ENCODE assay signal across 14 cellular contexts in the genomic region with DNA sequence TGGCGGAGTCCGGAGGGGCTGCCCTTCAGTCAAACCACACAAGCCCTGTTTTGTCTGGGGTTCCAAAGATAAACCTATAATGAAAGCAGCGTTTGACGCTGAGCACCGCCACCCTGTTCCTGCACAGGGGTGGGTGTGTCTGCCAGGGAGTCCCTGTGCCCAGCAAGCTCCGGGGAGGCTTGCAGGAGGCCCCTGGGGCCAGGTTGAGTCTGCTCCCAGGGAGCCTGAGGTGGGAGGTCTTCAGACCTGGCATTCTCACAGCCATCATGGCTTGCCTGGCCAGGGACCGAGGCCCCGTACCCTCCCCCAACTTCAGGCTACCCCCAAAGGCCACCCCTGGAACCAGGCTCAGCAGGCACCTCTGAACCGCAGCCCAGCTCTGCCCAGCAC.
DNase-seq lines count a peak whose midpoint lies in the region; ATAC-seq and TF ChIP-seq lines count a peak whose summit lies in the region.
"Had no signal": no experiment of that assay in that cellular context is flagged by ENCODE, and none has a peak within 500 bp of the region (broad histone marks: within the 10 kb centered on the region; RNA-seq: fewer than 3 reads in every experiment).

No MANE protein-coding gene starts in this region.

- no peak overlapping the region for H3K18ac ChIP-seq in IMR-90 (ENCODE audit: low read depth, low read length)

- H3K4ac ChIP-seq in IMR-90 (ENCODE audit: low read depth, low read length), result no peak overlapping the region

- TF ChIP-seq POLR2A in IMR-90 (IDR thresholded peaks at IDR 0.05; ENCODE audit: low read depth, low read length) (no peak), body of pancreas (IDR thresholded peaks at IDR 0.05) (no peak), right lobe of liver (IDR thresholded peaks at IDR 0.05) (no peak), prostate gland (IDR thresholded peaks at IDR 0.05) (no peak)

- H2BK120ac ChIP-seq in IMR-90 (ENCODE audit: low read depth, low read length), result no peak overlapping the region

- intact Hi-C loops in IMR-90 (cut with micrococcal nuclease) (no loop called here), body of pancreas (cut with DNase I) (no loop called here), right lobe of liver (cut with DNase I) (no loop called here), prostate gland (cut with DNase I) (no loop called here)

- H3K23ac ChIP-seq in IMR-90 (ENCODE audit: low read depth, low read length), result no peak overlapping the region

- CTCF ChIA-PET in IMR-90 (lab: Yijun Ruan, JAX), result no interaction called here

- no TSS peak for BruUV-seq in IMR-90 (replicated peaks; lab: Mats Ljungman, UMichigan)

- no peak for TF ChIP-seq RAD21 in IMR-90 (IDR thresholded peaks at IDR 0.05; ENCODE audit: low read length)

- H3K27ac ChIP-seq in IMR-90 (ENCODE audit: insufficient read depth, low read length) (no peak overlapping the region), body of pancreas (no peak overlapping the region), right lobe of liver (no peak overlapping the region), prostate gland (no peak overlapping the region)
- H3K27ac ChIP-seq: SK-N-MC had no signal

- in situ Hi-C loops in IMR-90 (cut with MboI; ENCODE audit: low sequenced_read_pairs), result no loop called here

- H2AK5ac ChIP-seq in IMR-90 (ENCODE audit: low read depth, low read length), result no peak overlapping the region

- H3K4me1 ChIP-seq in IMR-90 (ENCODE audit: control insufficient read depth, insufficient read depth, low read length) (no peaks in the 10 kb centered on the region), body of pancreas (peaks cover 8% of the 10 kb centered on the region), right lobe of liver (no peaks in the 10 kb centered on the region), prostate gland (replicated peaks) (no peaks in the 10 kb centered on the region)

- no CpG with 5 or more reads among the region's 9 CpGs for WGBS in IMR-90 (ENCODE audit: extremely low coverage in 2 of 2, insufficient read length in 1 of 2), 2 experiments
- 65 to 74% methylated on average over 8 to 9 of the region's 9 CpGs for WGBS in body of pancreas, 2 donors
- 44% methylated on average over 3 of the region's 9 CpGs for WGBS in right lobe of liver (ENCODE audit: insufficient coverage, low coverage, low lambda C conversion rate, missing lambda C conversion rate)
- 61% methylated on average over 9 of the region's 9 CpGs for WGBS in prostate gland

- no peak overlapping the region for H3K4me2 ChIP-seq in IMR-90 (ENCODE audit: low read depth, low read length)

- no peak overlapping the region for H2AK9ac ChIP-seq in IMR-90 (replicated peaks; ENCODE audit: low read depth, low read length, poor library complexity)

- H3K36me3 ChIP-seq in IMR-90 (ENCODE audit: control insufficient read depth, insufficient read depth, low read length) (no peaks in the 10 kb centered on the region), body of pancreas (replicated peaks in 1 of 2; ENCODE audit: insufficient read depth in 1 of 2, low read depth in 2 of 2) (no peaks in the 10 kb centered on the region), right lobe of liver (no peaks in the 10 kb centered on the region), prostate gland (no peaks in the 10 kb centered on the region)

- no peak overlapping the region for H2BK15ac ChIP-seq in IMR-90 (ENCODE audit: low read depth, low read length)

- TF ChIP-seq CTCF in IMR-90 (conservative IDR thresholded peaks at IDR 0.05; ENCODE audit: low read depth, low read length), result no peak
- no peak for TF ChIP-seq CTCF in body of pancreas (IDR thresholded peaks at IDR 0.05)
- no peak for TF ChIP-seq CTCF in right lobe of liver (IDR thresholded peaks at IDR 0.05)
- TF ChIP-seq CTCF in prostate gland (IDR thresholded peaks at IDR 0.05), result no peak

- no peaks in the 10 kb centered on the region for H3K79me1 ChIP-seq in IMR-90 (ENCODE audit: low read depth in 1 of 2, low read length in 2 of 2)

- no peak overlapping the region for H2BK5ac ChIP-seq in IMR-90 (ENCODE audit: low read depth, low read length, poor library complexity, severe bottlenecking)

- no peaks in the 10 kb centered on the region for H4K20me1 ChIP-seq in IMR-90 (ENCODE audit: insufficient read depth, low read length)

- H3K14ac ChIP-seq in IMR-90 (replicated peaks; ENCODE audit: low read depth, low read length), result no peak overlapping the region

- no peaks in the 10 kb centered on the region; the same call in 1 of the 2 replicates for H3K9me1 ChIP-seq in IMR-90 (ENCODE audit: insufficient read depth, low read length)

- H3K9me3 ChIP-seq in IMR-90 (ENCODE audit: control insufficient read depth, insufficient read depth, low read length), result no peaks in the 10 kb centered on the region; the same call in 1 of the 2 replicates
- no peaks in the 10 kb centered on the region for H3K9me3 ChIP-seq in body of pancreas
- H3K9me3 ChIP-seq in right lobe of liver, result no peaks in the 10 kb centered on the region
- H3K9me3 ChIP-seq in prostate gland, result no peaks in the 10 kb centered on the region

- ATAC-seq in IMR-90 (ENCODE audit: low read depth) (no peak), body of pancreas (no peak), right lobe of liver (no peak), HG03378 (IDR thresholded peaks at IDR 0.05; ENCODE audit: unreplicated experiment) (no peak), HG03175 (IDR thresholded peaks at IDR 0.05; ENCODE audit: unreplicated experiment) (no peak)

- H2AFZ ChIP-seq in IMR-90 (replicated peaks; ENCODE audit: low read length, poor library complexity), result peak overlapping the region; percentile 11

- no peak for DNase-seq in IMR-90
- DNase-seq in body of pancreas, result peak in 3 of 4 donors; percentile 0 to 10 (median 3)
- DNase-seq in right lobe of liver, result peak in 2 of 3 donors; percentile 9 to 31
- DNase-seq in prostate gland (ENCODE audit: low spot score), result peak; percentile 3
- DNase-seq in amniotic stem cell (lab: John Stamatoyannopoulos, UW), result no peak
- DNase-seq in midbrain (lab: John Stamatoyannopoulos, UW), result no peak
- DNase-seq: activated B cell treated with CpG ODN at 0.5 μM for 24 hours; caudate nucleus; EL; stimulated activated CD4-positive, alpha-beta T cell treated with anti-CD3 and anti-CD28 coated beads, Interleukin-4, amount 100 ng/mL, for 24 hours; stimulated activated naive CD4-positive, alpha-beta T cell treated with Interleukin-2 at 50 U/mL for 16 hours had no signal

- H3K9ac ChIP-seq in IMR-90 (ENCODE audit: low read depth, low read length), result no peak overlapping the region

- no peak overlapping the region for H3K56ac ChIP-seq in IMR-90 (ENCODE audit: extremely low read depth, insufficient read depth, low read length)

- H3K4me3 ChIP-seq in IMR-90 (ENCODE audit: insufficient read depth, low read depth, low read length) (no peak overlapping the region), body of pancreas (no peak overlapping the region), right lobe of liver (no peak overlapping the region), prostate gland (no peak overlapping the region)
- H3K4me3 ChIP-seq: SK-N-MC had no signal

- H3K27me3 ChIP-seq in IMR-90 (ENCODE audit: control insufficient read depth, insufficient read depth, low read length) (peaks cover 46% of the 10 kb centered on the region), body of pancreas (no peaks in the 10 kb centered on the region), right lobe of liver (no peaks in the 10 kb centered on the region), prostate gland (replicated peaks; ENCODE audit: insufficient read depth) (no peaks in the 10 kb centered on the region)

- H4K5ac ChIP-seq in IMR-90 (ENCODE audit: low read depth, low read length), result no peak overlapping the region

- POLR2A ChIA-PET in IMR-90 (lab: Charles Lee; ENCODE audit: unreplicated experiment), result no interaction called here

- no peak overlapping the region for H4K8ac ChIP-seq in IMR-90 (ENCODE audit: low read depth in 2 of 2, low read length in 2 of 2)

- dilution Hi-C loops in IMR-90 (cut with HindIII; ENCODE audit: low sequenced_read_pairs, unreplicated experiment), result no loop called here

- no peak overlapping the region for H4K91ac ChIP-seq in IMR-90 (ENCODE audit: insufficient read depth, low read depth, low read length)

- H2BK20ac ChIP-seq in IMR-90 (ENCODE audit: low read depth, low read length), result no peak overlapping the region

TF ChIP-seq in IMR-90, 13 proteins besides CTCF, POLR2A, EP300 and RAD21:
- TF ChIP-seq MAFK (IDR thresholded peaks at IDR 0.05; ENCODE audit: low read depth, low read length) (no peak), MAZ (IDR thresholded peaks at IDR 0.05; ENCODE audit: borderline replicate concordance, low read depth, low read length) (no peak), SMC3 (IDR thresholded peaks at IDR 0.05; ENCODE audit: low read depth, low read length) (no peak), CHD1 (IDR thresholded peaks at IDR 0.05; ENCODE audit: low read depth, low read length) (no peak), RCOR1 (IDR thresholded peaks at IDR 0.05; ENCODE audit: insufficient replicate concordance, low read length) (no peak), MXI1 (IDR thresholded peaks at IDR 0.05; ENCODE audit: borderline replicate concordance, low read depth, low read length) (no peak), CEBPB (IDR thresholded peaks at IDR 0.05; ENCODE audit: low read depth, low read length) (no peak), FOS (IDR thresholded peaks at IDR 0.05; ENCODE audit: low read depth, low read length) (no peak), NFE2L2 (IDR thresholded peaks at IDR 0.05; ENCODE audit: low read depth, low read length) (no peak)
- TF ChIP-seq, protein P1, sequence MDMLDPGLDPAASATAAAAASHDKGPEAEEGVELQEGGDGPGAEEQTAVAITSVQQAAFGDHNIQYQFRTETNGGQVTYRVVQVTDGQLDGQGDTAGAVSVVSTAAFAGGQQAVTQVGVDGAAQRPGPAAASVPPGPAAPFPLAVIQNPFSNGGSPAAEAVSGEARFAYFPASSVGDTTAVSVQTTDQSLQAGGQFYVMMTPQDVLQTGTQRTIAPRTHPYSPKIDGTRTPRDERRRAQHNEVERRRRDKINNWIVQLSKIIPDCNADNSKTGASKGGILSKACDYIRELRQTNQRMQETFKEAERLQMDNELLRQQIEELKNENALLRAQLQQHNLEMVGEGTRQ (IDR thresholded peaks at IDR 0.05; ENCODE audit: low read depth, low read length), result no peak
- TF ChIP-seq, protein P2, sequence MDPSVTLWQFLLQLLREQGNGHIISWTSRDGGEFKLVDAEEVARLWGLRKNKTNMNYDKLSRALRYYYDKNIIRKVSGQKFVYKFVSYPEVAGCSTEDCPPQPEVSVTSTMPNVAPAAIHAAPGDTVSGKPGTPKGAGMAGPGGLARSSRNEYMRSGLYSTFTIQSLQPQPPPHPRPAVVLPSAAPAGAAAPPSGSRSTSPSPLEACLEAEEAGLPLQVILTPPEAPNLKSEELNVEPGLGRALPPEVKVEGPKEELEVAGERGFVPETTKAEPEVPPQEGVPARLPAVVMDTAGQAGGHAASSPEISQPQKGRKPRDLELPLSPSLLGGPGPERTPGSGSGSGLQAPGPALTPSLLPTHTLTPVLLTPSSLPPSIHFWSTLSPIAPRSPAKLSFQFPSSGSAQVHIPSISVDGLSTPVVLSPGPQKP (IDR thresholded peaks at IDR 0.05; ENCODE audit: borderline replicate concordance, low read depth, low read length), result no peak

Comparison
In these comparisons a context has a peak if more than half of its experiments do, and no peak if none do; other contexts are left out.
1. DNase-seq: peak in body of pancreas (3 of 4), right lobe of liver (2 of 3) and prostate gland (single experiment); none in IMR-90 (single experiment), amniotic stem cell (single experiment) and midbrain (single experiment).